Comparison of ENCODE assay signal across 26 cellular contexts in genomic region chr3:87317779-87318178, GRCh38.
"Had no signal": no experiment of that assay in that cellular context is flagged by ENCODE, and none has a peak within 500 bp of the region (broad histone marks: within the 10 kb centered on the region; RNA-seq: fewer than 3 reads in every experiment).

No MANE protein-coding gene starts in this region.

- FAIRE-seq: endothelial cell of umbilical vein, keratinocyte had no signal

- DNase-seq: activated B cell treated with CpG ODN at 0.5 μM for 24 hours; activated CD4-positive, alpha-beta T cell treated with anti-CD3 and anti-CD28 coated beads, Interleukin-2, amount 50 U/mL, for 1 hour; activated CD8-positive, alpha-beta memory T cell treated with anti-CD3 and anti-CD28 coated beads, Interleukin-2, amount 10 ng/mL, durations not matched to agents 7 days and 5 days; activated CD8-positive, alpha-beta T cell treated with anti-CD3 and anti-CD28 coated beads, Interleukin-2, amount 10 ng/mL, durations not matched to agents 7 days and 5 days; activated naive CD4-positive, alpha-beta T cell treated with Interleukin-2 at 50 U/mL for 16 hours; activated naive CD8-positive, alpha-beta T cell treated with anti-CD3 and anti-CD28 coated beads for 36 hours; activated T-cell treated with anti-CD3 and anti-CD28 coated beads, Interleukin-2, amount 50 U/mL, for 72 hours; brain microvascular endothelial cell; hippocampal formation; left cardiac atrium; naive thymus-derived CD4-positive, alpha-beta T cell; occipital lobe; stimulated activated CD4-positive, alpha-beta T cell treated with anti-CD3 and anti-CD28 coated beads, Interleukin-1b, Interleukin-23, amount 100 ng/mL, for 48 hours; stimulated activated naive B cell treated with anti-CD40 and anti-IgM and Interleukin-4, amounts not matched to agents 10 μg/mL and 1 μg/mL and 100 μg/mL, for 72 hours; stomach; T-helper 2 cell; thyroid gland; upper lobe of right lung had no signal

- H3K9me3 ChIP-seq: ascending aorta, gastroesophageal sphincter, right atrium auricular region, stomach, thyroid gland, upper lobe of right lung had no signal

- H3K9ac ChIP-seq: neural progenitor cell, parathyroid adenoma had no signal

- ATAC-seq: activated CD8-positive, alpha-beta memory T cell treated with anti-CD3 and anti-CD28 coated beads, Interleukin-2, amount 10 ng/mL, durations not matched to agents 7 days and 5 days; activated CD8-positive, alpha-beta T cell treated with anti-CD3 and anti-CD28 coated beads, Interleukin-2, amount 10 ng/mL, durations not matched to agents 7 days and 5 days; activated T-cell treated with anti-CD3 and anti-CD28 coated beads, Interleukin-2, amount 50 U/mL, for 72 hours; gastroesophageal sphincter; left cardiac atrium; naive thymus-derived CD4-positive, alpha-beta T cell; stimulated activated naive B cell treated with anti-CD40 and anti-IgM and Interleukin-4, amounts not matched to agents 10 μg/mL and 1 μg/mL and 100 μg/mL, for 72 hours; upper lobe of right lung had no signal

- H3K27ac ChIP-seq: ascending aorta, brain microvascular endothelial cell, gastroesophageal sphincter, neural progenitor cell, parathyroid adenoma, right atrium auricular region, stomach, thyroid gland, upper lobe of right lung had no signal

- H3K4me3 ChIP-seq: ascending aorta, gastroesophageal sphincter, neural progenitor cell, right atrium auricular region, smooth muscle cell, stomach, thyroid gland, upper lobe of right lung had no signal

- H3K36me3 ChIP-seq: ascending aorta, brain microvascular endothelial cell, gastroesophageal sphincter, neural progenitor cell, right atrium auricular region, stomach, thyroid gland, upper lobe of right lung had no signal
